ENCODE assay signal across 22 cellular contexts in genomic region chr17:55547027-55547670, GRCh38. TPM values are rescaled to one million over a fixed set of nuclear protein-coding genes. Genes with fewer than 3 reads are reported as not detected.
DNase-seq lines count a peak whose midpoint lies in the region; ATAC-seq and TF ChIP-seq lines count a peak whose summit lies in the region.
"Had no signal": no experiment of that assay in that cellular context is flagged by ENCODE, and none has a peak within 500 bp of the region (broad histone marks: within the 10 kb centered on the region; RNA-seq: fewer than 3 reads in every experiment).

No MANE protein-coding gene starts in this region.

- ATAC-seq in Right ventricle myocardium inferior (peak; percentile 37), left lung (peak; percentile 33), GM21381 (IDR thresholded peaks at IDR 0.05; ENCODE audit: unreplicated experiment) (no peak)
- no peak for ATAC-seq in stimulated activated naive B cell treated with anti-CD40 and anti-IgM and Interleukin-4, amounts not matched to agents 10 μg/mL and 1 μg/mL and 100 μg/mL, for 72 hours (replicated peaks)
- ATAC-seq: activated CD8-positive, alpha-beta T cell treated with anti-CD3 and anti-CD28 coated beads for 36 hours; activated naive CD8-positive, alpha-beta T cell treated with anti-CD3 and anti-CD28 coated beads, Interleukin-2, amount 50 U/mL, for 24 hours; T-cell had no signal

- H3K27ac ChIP-seq in left lung = no peak overlapping the region
- H3K27ac ChIP-seq: uterus had no signal

- peaks cover 29 to 33% of the 10 kb centered on the region in 2 donors for H3K27me3 Mint-ChIP-seq in stimulated activated naive B cell treated with anti-CD40 and anti-IgM and Interleukin-4, amounts not matched to agents 10 μg/mL and 1 μg/mL and 100 μg/mL, for 72 hours

- peaks cover 0 to 2% of the 10 kb centered on the region in 2 donors for H3K9me3 Mint-ChIP-seq in stimulated activated naive B cell treated with anti-CD40 and anti-IgM and Interleukin-4, amounts not matched to agents 10 μg/mL and 1 μg/mL and 100 μg/mL, for 72 hours
- H3K9me3 Mint-ChIP-seq: activated CD8-positive, alpha-beta T cell treated with anti-CD3 and anti-CD28 coated beads for 36 hours; endodermal cell had no signal

- no peaks in the 10 kb centered on the region for H3K27me3 ChIP-seq in left lung
- H3K27me3 ChIP-seq: sigmoid colon, uterus had no signal

- H3K4me3 Mint-ChIP-seq in stimulated activated naive B cell treated with anti-CD40 and anti-IgM and Interleukin-4, amounts not matched to agents 10 μg/mL and 1 μg/mL and 100 μg/mL, for 72 hours = no peak overlapping the region
- H3K4me3 Mint-ChIP-seq: activated CD8-positive, alpha-beta T cell treated with anti-CD3 and anti-CD28 coated beads for 36 hours; activated naive CD8-positive, alpha-beta T cell treated with anti-CD3 and anti-CD28 coated beads, Interleukin-2, amount 50 U/mL, for 24 hours; endodermal cell; T-cell had no signal

- H3K36me3 ChIP-seq in left lung = no peaks in the 10 kb centered on the region
- H3K36me3 ChIP-seq: sigmoid colon, uterus had no signal

- no peak for TF ChIP-seq CTCF in astrocyte of the spinal cord (IDR thresholded peaks at IDR 0.05; ENCODE audit: low read depth, low read length)
- no peak for TF ChIP-seq CTCF in left lung (IDR thresholded peaks at IDR 0.05)

- no peaks in the 10 kb centered on the region for H3K4me1 ChIP-seq in left lung
- H3K4me1 ChIP-seq: sigmoid colon, uterus had no signal

- H3K4me3 ChIP-seq in astrocyte of the spinal cord (ENCODE audit: low read depth, low read length) (no peak overlapping the region), left lung (no peak overlapping the region)
- H3K4me3 ChIP-seq: sigmoid colon, uterus had no signal

- DNase-seq in Right ventricle myocardium inferior (ENCODE audit: missing footprints) (no peak), cardiac septum (ENCODE audit: low spot score) (no peak), astrocyte of the spinal cord (ENCODE audit: low read depth, low spot score) (peak; percentile 22), left lung (no peak), inferior parietal cortex (ENCODE audit: extremely low spot score) (no peak), NCI-H187 (lab: John Stamatoyannopoulos, UW) (no peak)
- DNase-seq in stimulated activated naive B cell treated with anti-CD40 and anti-IgM and Interleukin-4, amounts not matched to agents 10 μg/mL and 1 μg/mL and 100 μg/mL, for 72 hours = no peak
- DNase-seq: activated CD8-positive, alpha-beta T cell treated with anti-CD3 and anti-CD28 coated beads for 36 hours; activated naive CD8-positive, alpha-beta T cell treated with anti-CD3 and anti-CD28 coated beads, Interleukin-2, amount 50 U/mL, for 24 hours; central memory CD4-positive, alpha-beta T cell; endodermal cell; H7; hippocampal formation; NCI-H2029 treated with DMSO at 0.1 percent for 48 hours; NCI-H510A treated with DMSO at 0.1 percent for 48 hours; sigmoid colon; T-cell; uterus had no signal

- intact Hi-C loops in Right ventricle myocardium inferior (cut with DNase I) = no loop called here
- intact Hi-C loops in cardiac septum (cut with DNase I) = loop anchor here (5.0 kb wide), 1 partner anchor 55 kb away; no protein-coding TSS in a partner anchor
- intact Hi-C loops in left lung (cut with DNase I) = no loop called here

- H3K36me3 Mint-ChIP-seq in stimulated activated naive B cell treated with anti-CD40 and anti-IgM and Interleukin-4, amounts not matched to agents 10 μg/mL and 1 μg/mL and 100 μg/mL, for 72 hours = no peaks in the 10 kb centered on the region
- H3K36me3 Mint-ChIP-seq: T-cell had no signal

- H3K9me3 ChIP-seq in left lung = no peaks in the 10 kb centered on the region
- H3K9me3 ChIP-seq: sigmoid colon, uterus had no signal

- H3K27ac Mint-ChIP-seq in stimulated activated naive B cell treated with anti-CD40 and anti-IgM and Interleukin-4, amounts not matched to agents 10 μg/mL and 1 μg/mL and 100 μg/mL, for 72 hours = peak overlapping the region; percentile 2
- H3K27ac Mint-ChIP-seq: activated CD8-positive, alpha-beta T cell treated with anti-CD3 and anti-CD28 coated beads for 36 hours; activated naive CD8-positive, alpha-beta T cell treated with anti-CD3 and anti-CD28 coated beads, Interleukin-2, amount 50 U/mL, for 24 hours; endodermal cell; T-cell had no signal

- H3K4me1 Mint-ChIP-seq in stimulated activated naive B cell treated with anti-CD40 and anti-IgM and Interleukin-4, amounts not matched to agents 10 μg/mL and 1 μg/mL and 100 μg/mL, for 72 hours = no peaks in the 10 kb centered on the region
- H3K4me1 Mint-ChIP-seq: T-cell had no signal

- in situ Hi-C loops in astrocyte of the spinal cord (cut with HindIII; ENCODE audit: low sequenced_read_pairs) = no loop called here

RNA-seq across cellular contexts. Expression of gene SMIM36, which starts 35.9 kb away (rescaled TPM):
- total RNA-seq in Right ventricle myocardium inferior (not detected), cardiac septum (not detected), left lung (not detected)
- total RNA-seq: activated CD8-positive, alpha-beta T cell treated with anti-CD3 and anti-CD28 coated beads for 36 hours; Daoy; endodermal cell; H7; kidney epithelial cell; mononuclear cell; sigmoid colon; T-cell; uterus had no signal

Comparison
In these comparisons a context has a peak if more than half of its experiments do, and no peak if none do; other contexts are left out.
1. ATAC-seq: peak in Right ventricle myocardium inferior (single experiment) and left lung (single experiment); none in stimulated activated naive B cell treated with anti-CD40 and anti-IgM and Interleukin-4, amounts not matched to agents 10 μg/mL and 1 μg/mL and 100 μg/mL, for 72 hours (0 of 2) and GM21381 (single experiment).